1 cellular context compared by ENCODE assay signal in the genomic region with DNA sequence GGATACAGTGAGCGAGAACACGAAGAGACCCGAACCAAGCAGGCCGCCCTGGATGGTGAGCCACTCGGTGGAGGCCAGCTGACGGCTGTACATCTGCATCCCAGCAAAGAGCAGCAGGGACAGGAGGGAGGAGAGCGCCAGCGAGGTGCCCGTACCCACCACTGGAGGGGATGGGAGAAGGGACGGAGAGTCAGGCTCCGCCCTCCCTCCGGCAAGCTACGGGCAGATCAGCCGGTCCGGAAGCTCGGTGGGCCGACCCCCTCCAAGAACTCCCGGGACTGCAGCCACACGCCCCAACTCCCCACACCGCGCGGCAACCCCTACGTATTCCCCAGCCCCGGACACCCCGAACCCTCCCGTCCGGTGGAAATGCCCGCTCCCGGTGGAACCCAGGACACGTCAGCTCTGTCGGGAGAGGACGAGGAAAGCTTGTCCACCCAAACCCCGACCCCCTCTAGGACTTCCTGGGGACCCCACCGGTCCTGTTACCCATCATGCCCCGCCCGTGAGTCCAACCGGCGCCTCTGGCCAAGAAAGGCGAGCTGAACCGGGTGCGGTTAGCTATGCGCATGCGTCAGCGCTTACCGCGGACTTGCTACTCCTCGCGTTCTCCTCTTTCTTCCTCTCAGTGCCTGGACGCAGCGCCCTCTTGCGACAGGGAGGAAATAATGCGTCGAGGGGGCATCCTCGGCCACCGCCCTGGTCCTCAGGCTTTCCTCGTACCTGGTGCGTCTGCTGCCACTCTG.
TF ChIP-seq lines count a peak whose summit lies in the region.

Gene KRTCAP2 (minus strand): TSS at position 573 of the 746 bp plus-strand sequence. CDS start 80 bp downstream, at position 493.

TF ChIP-seq in A549, 52 proteins besides CTCF, POLR2A, EP300 and RAD21 (continued from another document):
- TF ChIP-seq BCL3 (IDR thresholded peaks at IDR 0.05) (no peak), TP53 (CRISPR knock-in tag; IDR thresholded peaks at IDR 0.05) (no peak), PHF8 (IDR thresholded peaks at IDR 0.05; ENCODE audit: borderline replicate concordance, low read depth) (peak; percentile 74), BHLHE40 (IDR thresholded peaks at IDR 0.05; ENCODE audit: low read depth, low read length) (no peak), NR3C1 (IDR thresholded peaks at IDR 0.05) (no peak), KDM1A (IDR thresholded peaks at IDR 0.05; ENCODE audit: low read depth) (no peak), ZNF302 (CRISPR knock-in tag; IDR thresholded peaks at IDR 0.05) (no peak), GATA3 (IDR thresholded peaks at IDR 0.05; ENCODE audit: borderline replicate concordance) (no peak), MYC (IDR thresholded peaks at IDR 0.05; ENCODE audit: borderline replicate concordance, low read length) (0 out of 2 replicates have a peak, but pooled peaks have one; percentile 50), RNF2 (IDR thresholded peaks at IDR 0.05; ENCODE audit: borderline replicate concordance, low read depth) (no peak), CHD2 (IDR thresholded peaks at IDR 0.05; ENCODE audit: low read length, partially characterized antibody) (peak; percentile 47)
- TF ChIP-seq, protein P1, sequence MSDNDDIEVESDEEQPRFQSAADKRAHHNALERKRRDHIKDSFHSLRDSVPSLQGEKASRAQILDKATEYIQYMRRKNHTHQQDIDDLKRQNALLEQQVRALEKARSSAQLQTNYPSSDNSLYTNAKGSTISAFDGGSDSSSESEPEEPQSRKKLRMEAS (IDR thresholded peaks at IDR 0.05), result peak; percentile 55; the same call in 1 of the 2 replicates
- TF ChIP-seq, protein P2, sequence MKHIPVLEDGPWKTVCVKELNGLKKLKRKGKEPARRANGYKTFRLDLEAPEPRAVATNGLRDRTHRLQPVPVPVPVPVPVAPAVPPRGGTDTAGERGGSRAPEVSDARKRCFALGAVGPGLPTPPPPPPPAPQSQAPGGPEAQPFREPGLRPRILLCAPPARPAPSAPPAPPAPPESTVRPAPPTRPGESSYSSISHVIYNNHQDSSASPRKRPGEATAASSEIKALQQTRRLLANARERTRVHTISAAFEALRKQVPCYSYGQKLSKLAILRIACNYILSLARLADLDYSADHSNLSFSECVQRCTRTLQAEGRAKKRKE (CRISPR knock-in tag; IDR thresholded peaks at IDR 0.05; ENCODE audit: low read depth), result no peak
